ENCODE assay signal across 8 cellular contexts in the genomic region with DNA sequence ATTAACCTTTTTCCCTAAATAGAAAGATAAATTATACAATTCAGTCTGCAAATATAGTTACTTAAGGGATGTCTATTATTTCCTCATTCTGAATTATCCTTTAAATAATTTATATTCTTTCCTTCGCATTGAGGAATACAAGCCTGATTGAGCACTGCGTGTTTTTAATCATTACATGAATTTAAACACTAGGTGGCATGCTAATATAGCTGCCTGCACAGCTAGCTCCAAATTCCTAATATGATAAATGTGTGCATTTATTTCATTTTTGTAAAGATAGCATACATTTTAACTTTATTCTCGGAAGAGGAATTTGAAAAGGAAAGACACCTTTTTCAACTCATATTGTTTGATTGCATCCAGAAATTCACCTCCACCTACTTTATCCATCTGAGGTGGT.
DNase-seq lines count a peak whose midpoint lies in the region; ATAC-seq, FAIRE-seq and TF ChIP-seq lines count a peak whose summit lies in the region.
"Not testable (repeated sequence)": the region's sequence is repeated elsewhere in the genome, so short reads cannot be mapped to it uniquely, and the experiment has no call there.

No MANE protein-coding gene starts in this region.

- H3K4me3 ChIP-seq in LNCaP clone FGC (ENCODE audit: low read depth, low read length); GM12878; endodermal cell (ENCODE audit: low read length); heart right ventricle: not testable (repeated sequence)

- not testable (repeated sequence) for H3K27ac ChIP-seq in 22Rv1; GM12878 (ENCODE audit: control insufficient read depth, insufficient read depth); endodermal cell (ENCODE audit: low read depth, low read length); heart right ventricle

- H3K79me2 ChIP-seq in GM12878 (ENCODE audit: control insufficient read depth, insufficient read depth, low read length): not testable (repeated sequence)

- H3K9me3 ChIP-seq in GM12878 (replicated peaks; ENCODE audit: control insufficient read depth, insufficient read depth, low read length); endodermal cell (ENCODE audit: control insufficient read depth, low read length); heart right ventricle: not testable (repeated sequence)

- RAD21 ChIA-PET in GM12878 (lab: Charles Lee; ENCODE audit: unreplicated experiment): interaction anchor here (1.6 kb wide), 1 partner anchor 694 kb away, joined by 4 read pairs; no protein-coding TSS in a partner anchor

- H3K9ac ChIP-seq in GM12878 (ENCODE audit: control insufficient read depth, insufficient read depth, low read length); endodermal cell (ENCODE audit: extremely low read depth, low read length, poor library complexity, severe bottlenecking): not testable (repeated sequence)

- TF ChIP-seq RAD21 in GM12878 (IDR thresholded peaks at IDR 0.05; ENCODE audit: insufficient read depth, low read depth, low read length): peak; percentile 47

- H3K4me3 Mint-ChIP-seq in endodermal cell, neural crest cell: not testable (repeated sequence)

- H3K4me1 ChIP-seq in GM12878 (ENCODE audit: control insufficient read depth, insufficient read depth, low read length); endodermal cell (ENCODE audit: control insufficient read depth, insufficient read depth, low read length); heart right ventricle: not testable (repeated sequence)

- H3K27ac Mint-ChIP-seq in endodermal cell; neural crest cell (ENCODE audit: unreplicated experiment): not testable (repeated sequence)

- not testable (repeated sequence) for TF ChIP-seq POLR2A in GM12878 (IDR thresholded peaks at IDR 0.05; ENCODE audit: low read depth, low read length)

- not testable (repeated sequence) for H3K27me3 ChIP-seq in GM12878 (replicated peaks in 1 of 2; ENCODE audit: control insufficient read depth in 2 of 2, insufficient read depth in 2 of 2, low read length in 1 of 2); endodermal cell (ENCODE audit: control insufficient read depth, insufficient read depth, low read length, poor library complexity, severe bottlenecking); heart right ventricle

- TF ChIP-seq EP300 in GM12878 (IDR thresholded peaks at IDR 0.05; ENCODE audit: borderline replicate concordance in 1 of 2, control insufficient read depth in 1 of 2, low read depth in 2 of 2, low read length in 2 of 2): not testable (repeated sequence)

- peaks cover 25% of the 10 kb centered on the region for H3K9me3 Mint-ChIP-seq in endodermal cell
- not testable (repeated sequence) for H3K9me3 Mint-ChIP-seq in neural crest cell

- CTCF ChIA-PET in GM12878 (lab: Yijun Ruan, JAX): interaction anchor here (0.6 to 1.0 kb wide), 2 partner anchors 520 to 694 kb away, joined by 3 to 5 read pairs; no protein-coding TSS in a partner anchor

- not testable (repeated sequence) for H3K27me3 Mint-ChIP-seq in endodermal cell (ENCODE audit: insufficient read depth); neural crest cell (ENCODE audit: low read depth)

- SMC1A ChIA-PET in GM12878 (lab: Charles Lee; ENCODE audit: uncharacterized antibody, unreplicated experiment): not testable (repeated sequence)

- intact Hi-C loops in GM12878 (cut with micrococcal nuclease; ENCODE audit: unreplicated experiment): loop anchor here (5.0 kb wide), 2 partner anchors 520 to 695 kb away; no protein-coding TSS in a partner anchor
- intact Hi-C loops in heart right ventricle (cut with DNase I): loop anchor here in 5 of 10 donors (5.0 to 10.0 kb wide), 2 partner anchors 430 to 517 kb away; no protein-coding TSS in a partner anchor

- POLR2A ChIA-PET in GM12878 (lab: Charles Lee): not testable (repeated sequence)

- peak; percentile 1 for DNase-seq in EL
- not testable (repeated sequence) for DNase-seq in LNCaP clone FGC (ENCODE audit: low read depth); RCC 7860 (ENCODE audit: low spot score); GM12878 (ENCODE audit: low read depth, low spot score); endodermal cell; heart right ventricle; neural crest cell (ENCODE audit: low read depth, low spot score)

- WGBS in GM12878 (ENCODE audit: insufficient coverage, insufficient replicate concordance, low lambda C conversion rate, missing lambda C conversion rate): 13% methylated on average over 3 of the region's 3 CpGs
- WGBS in endodermal cell (ENCODE audit: insufficient coverage in 1 of 2, insufficient read length in 1 of 2), 2 experiments: no CpG with 5 or more reads among the region's 3 CpGs
- 21 to 32% methylated on average over 3 of the region's 3 CpGs for WGBS in heart right ventricle, 2 donors

- H3K4me2 ChIP-seq in GM12878 (ENCODE audit: control insufficient read depth, insufficient read depth): not testable (repeated sequence)

- ATAC-seq in GM12878, heart right ventricle: not testable (repeated sequence)

- peak; percentile 50 for TF ChIP-seq CTCF in 22Rv1 (IDR thresholded peaks at IDR 0.05)
- TF ChIP-seq CTCF in LNCaP clone FGC (IDR thresholded peaks at IDR 0.05; ENCODE audit: control insufficient read depth, extremely low read depth, insufficient read depth): 0 out of 2 replicates have a peak, but pooled peaks have one; percentile 20
- peak in 1 of 3 experiments; percentile 19; a peak in 1 of 6 replicates for TF ChIP-seq CTCF in GM12878 (IDR thresholded peaks at IDR 0.05 in 2 of 3, conservative IDR thresholded peaks at IDR 0.05 in 1 of 3; ENCODE audit: control insufficient read depth in 2 of 3, extremely low read depth in 1 of 3, insufficient read depth in 1 of 3, low read depth in 3 of 3, low read length in 3 of 3)
- TF ChIP-seq CTCF in endodermal cell (conservative IDR thresholded peaks at IDR 0.05): peak; percentile 70
- TF ChIP-seq CTCF in heart right ventricle (IDR thresholded peaks at IDR 0.05): peak in 5 of 9 donors; percentile 31 to 57 (median 43)
- TF ChIP-seq CTCF in neural crest cell (conservative IDR thresholded peaks at IDR 0.05): peak; percentile 73

- peak; percentile 74 for FAIRE-seq in RCC 7860 (lab: Jason Lieb, UNC)
- peak; percentile 49 for FAIRE-seq in GM12878 (lab: Jason Lieb, UNC)

- not testable (repeated sequence) for H3K4me1 Mint-ChIP-seq in endodermal cell
- H3K4me1 Mint-ChIP-seq in neural crest cell: peaks cover 10% of the 10 kb centered on the region

- H3K36me3 Mint-ChIP-seq in endodermal cell (ENCODE audit: low read depth); neural crest cell (ENCODE audit: low read depth): not testable (repeated sequence)

- in situ Hi-C loops in GM12878 (cut with MboI): not testable (repeated sequence)

- H2AFZ ChIP-seq in GM12878 (ENCODE audit: control insufficient read depth, low read depth, low read length): not testable (repeated sequence)

- not testable (repeated sequence) for BruUV-seq in GM12878 (replicated peaks; lab: Mats Ljungman, UMichigan)

- H4K20me1 ChIP-seq in GM12878 (ENCODE audit: control insufficient read depth, insufficient read depth): not testable (repeated sequence)

- not testable (repeated sequence) for H3K36me3 ChIP-seq in GM12878 (ENCODE audit: control insufficient read depth in 2 of 2, insufficient read depth in 2 of 2, low read length in 1 of 2); endodermal cell (ENCODE audit: control insufficient read depth, insufficient read depth, low read length); heart right ventricle
